Comparison of ENCODE assay signal across 20 cellular contexts in genomic region chr17:57279432-57279831, GRCh38.
"Had no signal": no experiment of that assay in that cellular context is flagged by ENCODE, and none has a peak within 500 bp of the region (broad histone marks: within the 10 kb centered on the region; RNA-seq: fewer than 3 reads in every experiment).

No MANE protein-coding gene starts in this region.

- H3K27me3 Mint-ChIP-seq: activated B cell treated with CpG ODN at 0.5 μM for 24 hours; activated CD4-positive, alpha-beta memory T cell treated with anti-CD3 and anti-CD28 coated beads, Interleukin-2, amount 10 ng/mL, durations not matched to agents 7 days and 5 days; activated naive CD4-positive, alpha-beta T cell treated with anti-CD3 and anti-CD28 coated beads, Interleukin-2, amount 10 ng/mL, durations not matched to agents 7 days and 5 days; activated naive CD8-positive, alpha-beta T cell treated with anti-CD3 and anti-CD28 coated beads, Interleukin-2, amount 50 U/mL, for 24 hours; activated T-cell treated with anti-CD3 and anti-CD28 coated beads, Interleukin-2, amount 50 U/mL, for 24 hours had no signal

- ATAC-seq: activated naive CD8-positive, alpha-beta T cell treated with anti-CD3 and anti-CD28 coated beads, Interleukin-2, amount 50 U/mL, for 24 hours; lower lobe of right lung; stimulated activated naive CD8-positive, alpha-beta T cell treated with anti-CD3 and anti-CD28 coated beads, Interleukin-15, Interleukin-2, amounts not matched to agents 100 U/mL and 50 U/mL, for 24 hours had no signal

- H3K4me3 ChIP-seq: ascending aorta, dorsolateral prefrontal cortex, lower lobe of right lung, tibial artery had no signal

- H3K9me3 ChIP-seq: ascending aorta, lower lobe of right lung, tibial artery had no signal

- H3K27ac ChIP-seq: ascending aorta, lower lobe of right lung, tibial artery had no signal

- DNase-seq: activated B cell treated with CpG ODN at 0.5 μM for 24 hours; activated CD4-positive, alpha-beta memory T cell treated with anti-CD3 and anti-CD28 coated beads, Interleukin-2, amount 10 ng/mL, durations not matched to agents 7 days and 5 days; activated CD4-positive, alpha-beta T cell treated with anti-CD3 and anti-CD28 coated beads for 4 hours; activated effector memory CD4-positive, alpha-beta T cell treated with Interleukin-2 at 50 U/mL for 16 hours; activated naive CD4-positive, alpha-beta T cell treated with anti-CD3 and anti-CD28 coated beads, Interleukin-2, amount 10 ng/mL, durations not matched to agents 7 days and 5 days; activated naive CD8-positive, alpha-beta T cell treated with anti-CD3 and anti-CD28 coated beads, Interleukin-2, amount 50 U/mL, for 24 hours; activated T-cell treated with anti-CD3 and anti-CD28 coated beads, Interleukin-2, amount 50 U/mL, for 24 hours; dorsolateral prefrontal cortex; foreskin fibroblast; lower lobe of right lung; occipital lobe; retina; stimulated activated CD4-positive, alpha-beta T cell treated with anti-CD3 and anti-CD28 coated beads, Interleukin-12 subunit alpha, Interleukin-12 subunit beta, amount 100 ng/mL, for 4 hours; stimulated activated CD4-positive, alpha-beta T cell treated with anti-CD3 and anti-CD28 coated beads, Interleukin-1b, Interleukin-23, amount 100 ng/mL, for 48 hours; stimulated activated CD8-positive, alpha-beta memory T cell treated with anti-CD3 and anti-CD28 coated beads, Interleukin-4, amount 100 ng/mL, for 48 hours; stimulated activated naive CD8-positive, alpha-beta T cell treated with anti-CD3 and anti-CD28 coated beads, Interleukin-15, Interleukin-2, amounts not matched to agents 100 U/mL and 50 U/mL, for 24 hours; tibial artery had no signal

- H3K27me3 ChIP-seq: ascending aorta, dorsolateral prefrontal cortex, tibial artery had no signal

- H3K4me3 Mint-ChIP-seq: activated B cell treated with CpG ODN at 0.5 μM for 24 hours; activated CD4-positive, alpha-beta memory T cell treated with anti-CD3 and anti-CD28 coated beads, Interleukin-2, amount 10 ng/mL, durations not matched to agents 7 days and 5 days; activated naive CD4-positive, alpha-beta T cell treated with anti-CD3 and anti-CD28 coated beads, Interleukin-2, amount 10 ng/mL, durations not matched to agents 7 days and 5 days; activated naive CD8-positive, alpha-beta T cell treated with anti-CD3 and anti-CD28 coated beads, Interleukin-2, amount 50 U/mL, for 24 hours; activated T-cell treated with anti-CD3 and anti-CD28 coated beads, Interleukin-2, amount 50 U/mL, for 24 hours; mesothelial cell of epicardium; nephron had no signal

- H3K9me3 Mint-ChIP-seq: activated B cell treated with CpG ODN at 0.5 μM for 24 hours; activated CD4-positive, alpha-beta memory T cell treated with anti-CD3 and anti-CD28 coated beads, Interleukin-2, amount 10 ng/mL, durations not matched to agents 7 days and 5 days; activated naive CD4-positive, alpha-beta T cell treated with anti-CD3 and anti-CD28 coated beads, Interleukin-2, amount 10 ng/mL, durations not matched to agents 7 days and 5 days; activated naive CD8-positive, alpha-beta T cell treated with anti-CD3 and anti-CD28 coated beads, Interleukin-2, amount 50 U/mL, for 24 hours; activated T-cell treated with anti-CD3 and anti-CD28 coated beads, Interleukin-2, amount 50 U/mL, for 24 hours; mesothelial cell of epicardium; nephron had no signal

- H3K27ac Mint-ChIP-seq: activated naive CD8-positive, alpha-beta T cell treated with anti-CD3 and anti-CD28 coated beads, Interleukin-2, amount 50 U/mL, for 24 hours; activated T-cell treated with anti-CD3 and anti-CD28 coated beads, Interleukin-2, amount 50 U/mL, for 24 hours; mesothelial cell of epicardium; nephron had no signal

- H3K36me3 ChIP-seq: lower lobe of right lung had no signal

- H3K4me1 ChIP-seq: ascending aorta, lower lobe of right lung, tibial artery had no signal
